1 cellular context compared by ENCODE assay signal in genomic region chr2:237614151-237614720, GRCh38.
TF ChIP-seq lines count a peak whose summit lies in the region.

No MANE protein-coding gene starts in this region.

TF ChIP-seq in HepG2, 621 proteins besides CTCF, POLR2A, EP300 and RAD21 (continued from another document and continues in another):
- TF ChIP-seq ZNF232 (CRISPR knock-in tag; IDR thresholded peaks at IDR 0.05; ENCODE audit: borderline replicate concordance), result peak; percentile 32; the same call in 1 of the 2 replicates
- no peak for TF ChIP-seq CENPT (CRISPR knock-in tag; IDR thresholded peaks at IDR 0.05; ENCODE audit: low read depth)
- no peak for TF ChIP-seq RBFOX2 (IDR thresholded peaks at IDR 0.05; ENCODE audit: low read depth, low read length)
- no peak; the same call in 1 of the 2 replicates for TF ChIP-seq JDP2 (CRISPR knock-in tag; IDR thresholded peaks at IDR 0.05; ENCODE audit: borderline replicate concordance)
- TF ChIP-seq IKZF5 (CRISPR knock-in tag; IDR thresholded peaks at IDR 0.05), result peak; percentile 98
- TF ChIP-seq NR2C2 (CRISPR knock-in tag; IDR thresholded peaks at IDR 0.05; ENCODE audit: borderline replicate concordance), result peak; percentile 92
- no peak for TF ChIP-seq NAIF1 (CRISPR knock-in tag; IDR thresholded peaks at IDR 0.05; ENCODE audit: borderline replicate concordance)
- peak; percentile 95 for TF ChIP-seq ZNF605 (CRISPR knock-in tag; IDR thresholded peaks at IDR 0.05)
- TF ChIP-seq ZNF484 (CRISPR knock-in tag; IDR thresholded peaks at IDR 0.05; ENCODE audit: borderline replicate concordance, low read depth), result no peak
- no peak; the same call in 1 of the 2 replicates for TF ChIP-seq NFKB2 (CRISPR knock-in tag; IDR thresholded peaks at IDR 0.05; ENCODE audit: borderline replicate concordance)
- TF ChIP-seq ELF4 (CRISPR knock-in tag; IDR thresholded peaks at IDR 0.05; ENCODE audit: borderline replicate concordance), result peak; percentile 92
- peak; percentile 99 for TF ChIP-seq SALL1 (CRISPR knock-in tag; IDR thresholded peaks at IDR 0.05)
- 0 out of 2 replicates have a peak, but pooled peaks have one; percentile 53 for TF ChIP-seq SP140L (CRISPR knock-in tag; IDR thresholded peaks at IDR 0.05; ENCODE audit: borderline replicate concordance)
- peak; percentile 78 for TF ChIP-seq DRAP1 (CRISPR knock-in tag; IDR thresholded peaks at IDR 0.05)
- TF ChIP-seq NFYB (CRISPR knock-in tag; IDR thresholded peaks at IDR 0.05), result no peak; the same call in 1 of the 2 replicates
- no peak for TF ChIP-seq XBP1 (CRISPR knock-in tag; IDR thresholded peaks at IDR 0.05)
- no peak for TF ChIP-seq ZNF33B (CRISPR knock-in tag; IDR thresholded peaks at IDR 0.05)
- TF ChIP-seq ZNF609 (CRISPR knock-in tag; IDR thresholded peaks at IDR 0.05; ENCODE audit: borderline replicate concordance), result peak; percentile 98
- peak; percentile 18; the same call in 1 of the 2 replicates for TF ChIP-seq ZNF460 (CRISPR knock-in tag; IDR thresholded peaks at IDR 0.05; ENCODE audit: borderline replicate concordance)
- TF ChIP-seq ZFP37 (CRISPR knock-in tag; IDR thresholded peaks at IDR 0.05; ENCODE audit: borderline replicate concordance), result no peak
- TF ChIP-seq TRIM22 (IDR thresholded peaks at IDR 0.05), result no peak
- TF ChIP-seq ZNF274 (CRISPR knock-in tag; IDR thresholded peaks at IDR 0.05), result no peak
- peak; percentile 99 for TF ChIP-seq HDAC2 (CRISPR knock-in tag; IDR thresholded peaks at IDR 0.05)
- no peak for TF ChIP-seq MYNN (CRISPR knock-in tag; IDR thresholded peaks at IDR 0.05; ENCODE audit: low read depth)
- TF ChIP-seq SKI (IDR thresholded peaks at IDR 0.05; ENCODE audit: partially characterized antibody), result peak; percentile 98
- no peak for TF ChIP-seq ZBTB14 (CRISPR knock-in tag; IDR thresholded peaks at IDR 0.05)
- TF ChIP-seq ZNF569 (CRISPR knock-in tag; IDR thresholded peaks at IDR 0.05; ENCODE audit: borderline replicate concordance), result no peak
- TF ChIP-seq AGO1 (IDR thresholded peaks at IDR 0.05; ENCODE audit: low read depth, low read length, poor library complexity, severe bottlenecking), result no peak
- no peak for TF ChIP-seq ZSCAN12 (CRISPR knock-in tag; IDR thresholded peaks at IDR 0.05)
- TF ChIP-seq ZNF451 (CRISPR knock-in tag; IDR thresholded peaks at IDR 0.05), result peak; percentile 42; the same call in 1 of the 2 replicates
- no peak for TF ChIP-seq ZNF496 (CRISPR knock-in tag; IDR thresholded peaks at IDR 0.05; ENCODE audit: insufficient replicate concordance)
- TF ChIP-seq NCOA5 (CRISPR knock-in tag; IDR thresholded peaks at IDR 0.05), result no peak
- no peak for TF ChIP-seq HDAC6 (IDR thresholded peaks at IDR 0.05; ENCODE audit: low read depth, low read length)
- peak; percentile 98 for TF ChIP-seq ZNF788 (CRISPR knock-in tag; IDR thresholded peaks at IDR 0.05; ENCODE audit: borderline replicate concordance)
- no peak for TF ChIP-seq SMARCE1 (IDR thresholded peaks at IDR 0.05; ENCODE audit: borderline replicate concordance)
- TF ChIP-seq ZNF841 (CRISPR knock-in tag; IDR thresholded peaks at IDR 0.05; ENCODE audit: borderline replicate concordance), result no peak
- TF ChIP-seq SNRNP70 (IDR thresholded peaks at IDR 0.05; ENCODE audit: low read depth, low read length), result no peak
- no peak for TF ChIP-seq PRPF4 (IDR thresholded peaks at IDR 0.05; ENCODE audit: low read depth, low read length, poor library complexity, severe bottlenecking)
- peak; percentile 72; the same call in 1 of the 2 replicates for TF ChIP-seq ZNF567 (CRISPR knock-in tag; IDR thresholded peaks at IDR 0.05; ENCODE audit: borderline replicate concordance)
- no peak for TF ChIP-seq ZNF407 (CRISPR knock-in tag; IDR thresholded peaks at IDR 0.05; ENCODE audit: not compliant biosample characterization)
- TF ChIP-seq ZNF296 (CRISPR knock-in tag; conservative IDR thresholded peaks at IDR 0.05), result no peak; the same call in 1 of the 2 replicates
- no peak for TF ChIP-seq ATM (IDR thresholded peaks at IDR 0.05; ENCODE audit: borderline replicate concordance)
- 0 out of 2 replicates have a peak, but pooled peaks have one; percentile 86 for TF ChIP-seq CCDC6 (CRISPR knock-in tag; IDR thresholded peaks at IDR 0.05)
- 0 out of 2 replicates have a peak, but pooled peaks have one; percentile 54 for TF ChIP-seq GZF1 (CRISPR knock-in tag; IDR thresholded peaks at IDR 0.05)
- 0 out of 2 replicates have a peak, but pooled peaks have one; percentile 26 for TF ChIP-seq CHD4 (IDR thresholded peaks at IDR 0.05; ENCODE audit: borderline replicate concordance, low read length)
- TF ChIP-seq JARID2 (CRISPR knock-in tag; IDR thresholded peaks at IDR 0.05; ENCODE audit: insufficient replicate concordance), result no peak
- no peak; the same call in 1 of the 2 replicates for TF ChIP-seq ZKSCAN1 (IDR thresholded peaks at IDR 0.05; ENCODE audit: low read length)
- no peak for TF ChIP-seq ARNT (IDR thresholded peaks at IDR 0.05)
- TF ChIP-seq TRAFD1 (CRISPR knock-in tag; IDR thresholded peaks at IDR 0.05; ENCODE audit: borderline replicate concordance), result 0 out of 2 replicates have a peak, but pooled peaks have one; percentile 89
- TF ChIP-seq SP2 (CRISPR knock-in tag; IDR thresholded peaks at IDR 0.05), result no peak
- TF ChIP-seq ZNF44 (CRISPR knock-in tag; IDR thresholded peaks at IDR 0.05), result no peak
